ENCODE assay signal across 26 cellular contexts in genomic region chr20:50975701-50976330, GRCh38. TPM values are rescaled to one million over a fixed set of nuclear protein-coding genes. Genes with fewer than 3 reads are reported as not detected.
DNase-seq lines count a peak whose midpoint lies in the region; ATAC-seq, FAIRE-seq and TF ChIP-seq lines count a peak whose summit lies in the region.
"Had no signal": no experiment of that assay in that cellular context is flagged by ENCODE, and none has a peak within 500 bp of the region (broad histone marks: within the 10 kb centered on the region; RNA-seq: fewer than 3 reads in every experiment).

No MANE protein-coding gene starts in this region.

- no peak overlapping the region; the same call in 1 of the 2 replicates for H3K4me2 ChIP-seq in HepG2 (ENCODE audit: low read depth, low read length)
- no peak overlapping the region for H3K4me2 ChIP-seq in mesenchymal stem cell (ENCODE audit: low read length, poor library complexity, severe bottlenecking)
- H3K4me2 ChIP-seq: A549 had no signal

- H3K79me2 ChIP-seq in HepG2 (ENCODE audit: insufficient read depth, low read length) = no peaks in the 10 kb centered on the region

- TF ChIP-seq CTCF in HepG2 (CRISPR knock-in tag; IDR thresholded peaks at IDR 0.05) = no peak
- no peak for TF ChIP-seq CTCF in right lobe of liver (IDR thresholded peaks at IDR 0.05)
- TF ChIP-seq CTCF in RWPE2 (IDR thresholded peaks at IDR 0.05; ENCODE audit: poor library complexity, severe bottlenecking) = no peak

- no peaks in the 10 kb centered on the region for H3K79me1 ChIP-seq in mesenchymal stem cell (replicated peaks; ENCODE audit: low read length, poor library complexity, severe bottlenecking)

- no peak for DNase-seq in HepG2 (ENCODE audit: low spot score)
- DNase-seq in right lobe of liver = no peak
- DNase-seq in RWPE2 (ENCODE audit: low spot score) = peak; percentile 69
- no peak for DNase-seq in mesenchymal stem cell
- DNase-seq in A172 (ENCODE audit: low spot score) = no peak
- no peak for DNase-seq in NCI-H82 treated with DMSO at 0.1 percent for 48 hours (lab: John Stamatoyannopoulos, UW; ENCODE audit: unreplicated experiment)
- DNase-seq: ACHN; AML-193; BE2C; Calu3; CD4-positive, alpha-beta T cell; COR-L47; DMS53; DMS79 treated with DMSO at 0.1 percent for 48 hours; GF-D8; H9; HFFc6 had no signal

- H3K14ac ChIP-seq in mesenchymal stem cell (ENCODE audit: low read length in 2 of 2) = no peak overlapping the region

- no peak for TF ChIP-seq RAD21 in HepG2 (CRISPR knock-in tag; IDR thresholded peaks at IDR 0.05)

- no peak overlapping the region for H2BK12ac ChIP-seq in mesenchymal stem cell (ENCODE audit: low read length in 2 of 2)

- intact Hi-C loops in HepG2 (cut with micrococcal nuclease; ENCODE audit: unreplicated experiment) (no loop called here), right lobe of liver (cut with DNase I) (no loop called here)

- H3K9me3 ChIP-seq in HepG2 (ENCODE audit: low read length) = no peaks in the 10 kb centered on the region
- H3K9me3 ChIP-seq in right lobe of liver = no peaks in the 10 kb centered on the region
- H3K9me3 ChIP-seq in RWPE2 (ENCODE audit: severe bottlenecking) = no peaks in the 10 kb centered on the region
- H3K9me3 ChIP-seq in mesenchymal stem cell (ENCODE audit: control insufficient read depth, low read length) = peaks cover 3% of the 10 kb centered on the region
- H3K9me3 ChIP-seq: A549; BE2C; BLaER1 treated with 17β-estradiol and CSF1 and Interleukin-3, amounts not matched to agents 10 nM and 100 nM had no signal

- H3K4me1 ChIP-seq in HepG2 (ENCODE audit: insufficient read depth, low read length) (peaks cover 20% of the 10 kb centered on the region), right lobe of liver (no peaks in the 10 kb centered on the region), RWPE2 (ENCODE audit: insufficient read depth, poor library complexity, severe bottlenecking) (peaks cover 11% of the 10 kb centered on the region), mesenchymal stem cell (ENCODE audit: control insufficient read depth, insufficient read depth, low read depth, low read length) (peaks cover 20% of the 10 kb centered on the region)
- H3K4me1 ChIP-seq: BE2C had no signal

- no peak overlapping the region for H2AFZ ChIP-seq in HepG2 (ENCODE audit: low read length)
- no peak overlapping the region for H2AFZ ChIP-seq in mesenchymal stem cell (ENCODE audit: low read depth, low read length)

- H3K18ac ChIP-seq in mesenchymal stem cell (ENCODE audit: low read depth in 1 of 2, low read length in 2 of 2) = no peak overlapping the region

- peaks cover 12 to 77% of the 10 kb centered on the region in 2 experiments; a peak in 4 of 5 replicates for H3K27me3 ChIP-seq in HepG2 (ENCODE audit: control insufficient read depth in 1 of 2, insufficient read depth in 2 of 2, low read length in 2 of 2)
- H3K27me3 ChIP-seq in right lobe of liver = no peaks in the 10 kb centered on the region
- H3K27me3 ChIP-seq in RWPE2 (ENCODE audit: insufficient read depth, poor library complexity, severe bottlenecking) = no peaks in the 10 kb centered on the region
- peaks cover 0 to 1% of the 10 kb centered on the region in 2 experiments for H3K27me3 ChIP-seq in mesenchymal stem cell (ENCODE audit: control insufficient read depth in 1 of 2, insufficient read depth in 1 of 2, low read length in 2 of 2)
- H3K27me3 ChIP-seq: BLaER1 treated with 17β-estradiol and CSF1 and Interleukin-3, amounts not matched to agents 10 nM and 100 nM had no signal

- no peak overlapping the region for H4K8ac ChIP-seq in mesenchymal stem cell (ENCODE audit: low read length)

- 58% methylated on average over 10 of the region's 10 CpGs for WGBS in HepG2 (ENCODE audit: low lambda C conversion rate)
- WGBS in right lobe of liver (ENCODE audit: insufficient coverage, low coverage, low lambda C conversion rate, missing lambda C conversion rate) = 80% methylated on average over 5 of the region's 10 CpGs
- 87% methylated on average over 10 of the region's 10 CpGs for WGBS in mesenchymal stem cell

- H2BK120ac ChIP-seq in mesenchymal stem cell (ENCODE audit: low read depth, low read length) = no peak overlapping the region

- H3K23ac ChIP-seq in mesenchymal stem cell (ENCODE audit: low read length in 2 of 2) = no peak overlapping the region

- peak; percentile 38 for ATAC-seq in HepG2
- ATAC-seq in right lobe of liver = no peak
- no peak for ATAC-seq in RWPE2 (ENCODE audit: low read depth)
- no peak for ATAC-seq in GM18505 (IDR thresholded peaks at IDR 0.05; ENCODE audit: unreplicated experiment)
- no peak for ATAC-seq in GM18519 (IDR thresholded peaks at IDR 0.05; ENCODE audit: low FRiP score, unreplicated experiment)
- ATAC-seq: A549, HCT116 had no signal

- no TSS peak for BruUV-seq in HepG2 (replicated peaks; lab: Mats Ljungman, UMichigan)

- FAIRE-seq in HepG2 (lab: Jason Lieb, UNC) = no peak
- FAIRE-seq: A549, GM12891, GM19239 had no signal

- H3K9ac ChIP-seq in HepG2 (ENCODE audit: insufficient read depth, low read depth, low read length) = no peak overlapping the region
- H3K9ac ChIP-seq in mesenchymal stem cell (ENCODE audit: low read length) = no peak overlapping the region
- H3K9ac ChIP-seq: BLaER1 treated with 17β-estradiol and CSF1 and Interleukin-3, amounts not matched to agents 10 nM and 100 nM had no signal

- H3K4ac ChIP-seq in mesenchymal stem cell (ENCODE audit: low read depth in 1 of 2, low read length in 2 of 2) = no peak overlapping the region

- TF ChIP-seq POLR2A in HepG2 (IDR thresholded peaks at IDR 0.05; ENCODE audit: insufficient read depth in 1 of 2, low read depth in 2 of 2, low read length in 2 of 2) (no peak), right lobe of liver (IDR thresholded peaks at IDR 0.05) (no peak), GM18505 (IDR thresholded peaks at IDR 0.05; ENCODE audit: borderline replicate concordance, extremely low read depth, insufficient read depth, insufficient read length) (no peak)

- H2BK5ac ChIP-seq in mesenchymal stem cell (ENCODE audit: low read depth, low read length, poor library complexity, severe bottlenecking) = no peak overlapping the region

- CTCF ChIA-PET in HepG2 (lab: Yijun Ruan, JAX; ENCODE audit: low intra/inter-chr PET ratio, low total read pairs) = interaction anchor here (0.7 kb wide), 1 partner anchor 331 kb away, joined by 3 read pairs; no protein-coding TSS in a partner anchor

- TF ChIP-seq EP300 in HepG2 (IDR thresholded peaks at IDR 0.05; ENCODE audit: low read depth in 2 of 2, low read length in 2 of 2) = no peak
- no peak for TF ChIP-seq EP300 in HepG2 (CRISPR knock-in tag; IDR thresholded peaks at IDR 0.05; ENCODE audit: borderline replicate concordance)

- H3K27ac ChIP-seq in HepG2 (ENCODE audit: extremely low read length, insufficient read depth, low read length) (no peak overlapping the region), right lobe of liver (no peak overlapping the region), RWPE2 (ENCODE audit: poor library complexity, severe bottlenecking) (no peak overlapping the region), mesenchymal stem cell (ENCODE audit: low read length, poor library complexity, severe bottlenecking) (peak overlapping the region; percentile 20)
- H3K27ac ChIP-seq: 22Rv1; A549; BLaER1 treated with 17β-estradiol and CSF1 and Interleukin-3, amounts not matched to agents 10 nM and 100 nM had no signal

- H4K20me1 ChIP-seq in HepG2 (ENCODE audit: insufficient read depth, low read length) = no peaks in the 10 kb centered on the region
- H4K20me1 ChIP-seq: BLaER1 treated with 17β-estradiol and CSF1 and Interleukin-3, amounts not matched to agents 10 nM and 100 nM had no signal

- no peak overlapping the region for H3K4me3 ChIP-seq in HepG2 (replicated peaks in 1 of 3; ENCODE audit: insufficient read depth in 1 of 3, low read depth in 2 of 3, low read length in 3 of 3)
- no peak overlapping the region for H3K4me3 ChIP-seq in right lobe of liver
- no peak overlapping the region for H3K4me3 ChIP-seq in RWPE2 (ENCODE audit: severe bottlenecking)
- H3K4me3 ChIP-seq in mesenchymal stem cell (ENCODE audit: insufficient read depth in 1 of 2, low read depth in 1 of 2, low read length in 2 of 2) = no peak overlapping the region
- H3K4me3 ChIP-seq: A549; BLaER1 treated with 17β-estradiol and CSF1 and Interleukin-3, amounts not matched to agents 10 nM and 100 nM had no signal

- in situ Hi-C loops in HepG2 (cut with HindIII; ENCODE audit: extremely low pct_ligation_motif_present, low pct_unique_long_range_greater_than_20kb) = loop anchor here (25.0 kb wide), 2 partner anchors 611 to 1111 kb away; no protein-coding TSS in a partner anchor

- H2BK15ac ChIP-seq in mesenchymal stem cell (ENCODE audit: low read depth, poor library complexity, severe bottlenecking) = no peak overlapping the region

- H2AK5ac ChIP-seq in mesenchymal stem cell (ENCODE audit: low read length, severe bottlenecking) = no peak overlapping the region

- POLR2A ChIA-PET in HepG2 (lab: Yijun Ruan, JAX) = interaction anchor here (1.3 kb wide), 1 partner anchor 17 kb away, joined by 6 read pairs; the partner anchor contains the start of genes DPM1 and MOCS3

- no peak overlapping the region for H4K91ac ChIP-seq in mesenchymal stem cell (ENCODE audit: low read length)

- no peaks in the 10 kb centered on the region for H3K36me3 ChIP-seq in HepG2 (replicated peaks in 1 of 2; ENCODE audit: control insufficient read depth in 1 of 2, insufficient read depth in 2 of 2, low read length in 2 of 2)
- H3K36me3 ChIP-seq in right lobe of liver = no peaks in the 10 kb centered on the region
- no peaks in the 10 kb centered on the region for H3K36me3 ChIP-seq in RWPE2 (ENCODE audit: low read depth)
- H3K36me3 ChIP-seq in mesenchymal stem cell (ENCODE audit: control insufficient read depth in 1 of 2, insufficient read depth in 2 of 2, low read depth in 1 of 2, low read length in 2 of 2) = no peaks in the 10 kb centered on the region
- H3K36me3 ChIP-seq: BE2C; BLaER1 treated with 17β-estradiol and CSF1 and Interleukin-3, amounts not matched to agents 10 nM and 100 nM had no signal

RNA-seq across cellular contexts. Expression of gene MOCS3, which starts 17.2 kb away (rescaled TPM):
- total RNA-seq in HepG2 (2016; rRNA removed; fragmentation: Illumina TruSeq; extraction: Trizol) = 8.4 and 9.7 TPM in 2 replicates
- 1.2 and 1.3 TPM in 2 replicates for total RNA-seq in HepG2 (2016; cell fraction: cytosol; rRNA removed; fragmentation: Illumina TruSeq; extraction: Trizol; ENCODE audit: low read depth)
- total RNA-seq in HepG2 (2016; cell fraction: insoluble cytoplasmic fraction; rRNA removed; fragmentation: Illumina TruSeq; extraction: Trizol) = 7.8 and 8.8 TPM in 2 replicates
- total RNA-seq in HepG2 (2016; cell fraction: membrane; rRNA removed; fragmentation: Illumina TruSeq; extraction: Trizol) = 3.7 and 4.2 TPM in 2 replicates
- 5.4 and 5.7 TPM in 2 replicates for total RNA-seq in HepG2 (2016; cell fraction: nucleus; rRNA removed; fragmentation: Illumina TruSeq; extraction: Trizol)
- polyA plus RNA-seq in HepG2 (2011; rRNA removed) = 3.7 and 4.1 TPM in 2 replicates
- 4.0 and 4.1 TPM in 2 replicates for polyA plus RNA-seq in HepG2 (2011; cell fraction: cytosol; rRNA removed)
- polyA plus RNA-seq in HepG2 (2011; cell fraction: nucleus; rRNA removed) = 2.9 and 3.2 TPM in 2 replicates
- 2.7 and 3.3 TPM in 2 replicates for polyA plus RNA-seq in HepG2 (2012)
- 0.53 and 0.58 TPM in 2 replicates for polyA plus RNA-seq in HepG2 (2016; cell fraction: cytosol; fragmentation: Illumina TruSeq; extraction: Trizol; ENCODE audit: low read depth)
- 7.8 and 8.0 TPM in 2 replicates for polyA plus RNA-seq in HepG2 (2016; cell fraction: insoluble cytoplasmic fraction; fragmentation: Illumina TruSeq; extraction: Trizol; ENCODE audit: low read depth)
- 1.7 and 2.1 TPM in 2 replicates for polyA plus RNA-seq in HepG2 (2016; cell fraction: membrane; fragmentation: Illumina TruSeq; extraction: Trizol; ENCODE audit: low read depth)
- 4.3 and 4.4 TPM in 2 replicates for polyA plus RNA-seq in HepG2 (2016; cell fraction: nucleus; fragmentation: Illumina TruSeq; extraction: Trizol; ENCODE audit: insufficient read depth, low read depth)
- polyA minus RNA-seq in HepG2 (2011; rRNA and poly(A)+ RNA removed; ENCODE audit: low replicate concordance) = 14.6 and 20.7 TPM in 2 replicates
- polyA minus RNA-seq in HepG2 (2011; cell fraction: cytosol; rRNA and poly(A)+ RNA removed) = 6.3 and 6.7 TPM in 2 replicates
- 12.4 and 13.6 TPM in 2 replicates for polyA minus RNA-seq in HepG2 (2011; cell fraction: nucleus; rRNA and poly(A)+ RNA removed)
- 1 to 10 TPM; 2.3 to 3.2 (median 2.7) TPM for total RNA-seq in right lobe of liver
- polyA plus RNA-seq in mesenchymal stem cell (2013, experiment 1 of 2) = 2.5 TPM
- 2.5 TPM for polyA plus RNA-seq in mesenchymal stem cell (2013, experiment 2 of 2)
- 9.0 and 9.4 TPM in 2 replicates for total RNA-seq in A172 (2014; rRNA removed; shearing (Covaris generic))

RNA-seq across cellular contexts. Expression of gene DPM1, which starts 17.5 kb away (rescaled TPM):
- total RNA-seq in HepG2 (2016; rRNA removed; fragmentation: Illumina TruSeq; extraction: Trizol) (161 and 187 TPM in 2 replicates), right lobe of liver (10 to 100 TPM; 16.6 to 40.4 (median 21.2) TPM)
- total RNA-seq in HepG2 (2016; cell fraction: cytosol; rRNA removed; fragmentation: Illumina TruSeq; extraction: Trizol; ENCODE audit: low read depth) = 32.3 and 33.7 TPM in 2 replicates
- total RNA-seq in HepG2 (2016; cell fraction: insoluble cytoplasmic fraction; rRNA removed; fragmentation: Illumina TruSeq; extraction: Trizol) = 167 and 188 TPM in 2 replicates
- 30.4 and 39.3 TPM in 2 replicates for total RNA-seq in HepG2 (2016; cell fraction: membrane; rRNA removed; fragmentation: Illumina TruSeq; extraction: Trizol)
- 102 and 109 TPM in 2 replicates for total RNA-seq in HepG2 (2016; cell fraction: nucleus; rRNA removed; fragmentation: Illumina TruSeq; extraction: Trizol)
- 75.7 and 83.2 TPM in 2 replicates for polyA plus RNA-seq in HepG2 (2011; rRNA removed)
- polyA plus RNA-seq in HepG2 (2011; cell fraction: cytosol; rRNA removed) = 67.0 and 87.1 TPM in 2 replicates
- 40.6 and 43.3 TPM in 2 replicates for polyA plus RNA-seq in HepG2 (2011; cell fraction: nucleus; rRNA removed)
- polyA plus RNA-seq in HepG2 (2012) = 92.8 and 103 TPM in 2 replicates
- polyA plus RNA-seq in HepG2 (2016; cell fraction: cytosol; fragmentation: Illumina TruSeq; extraction: Trizol; ENCODE audit: low read depth) = 19.8 and 20.9 TPM in 2 replicates
- 215 and 249 TPM in 2 replicates for polyA plus RNA-seq in HepG2 (2016; cell fraction: insoluble cytoplasmic fraction; fragmentation: Illumina TruSeq; extraction: Trizol; ENCODE audit: low read depth)
- polyA plus RNA-seq in HepG2 (2016; cell fraction: membrane; fragmentation: Illumina TruSeq; extraction: Trizol; ENCODE audit: low read depth) = 27.9 and 30.1 TPM in 2 replicates
- polyA plus RNA-seq in HepG2 (2016; cell fraction: nucleus; fragmentation: Illumina TruSeq; extraction: Trizol; ENCODE audit: insufficient read depth, low read depth) = 177 and 193 TPM in 2 replicates
- polyA minus RNA-seq in HepG2 (2011; rRNA and poly(A)+ RNA removed; ENCODE audit: low replicate concordance) = 23.1 and 28.4 TPM in 2 replicates
- 38.3 and 41.9 TPM in 2 replicates for polyA minus RNA-seq in HepG2 (2011; cell fraction: cytosol; rRNA and poly(A)+ RNA removed)
- 49.6 and 51.1 TPM in 2 replicates for polyA minus RNA-seq in HepG2 (2011; cell fraction: nucleus; rRNA and poly(A)+ RNA removed)
- 53.8 TPM for polyA plus RNA-seq in mesenchymal stem cell (2013, experiment 1 of 2)
- polyA plus RNA-seq in mesenchymal stem cell (2013, experiment 2 of 2) = 63.4 TPM
- total RNA-seq in A172 (2014; rRNA removed; shearing (Covaris generic)) = 207 and 247 TPM in 2 replicates

RNA-seq across cellular contexts. Expression of gene ADNP, which starts 44.6 kb away (rescaled TPM):
- total RNA-seq in HepG2 (2016; rRNA removed; fragmentation: Illumina TruSeq; extraction: Trizol) (21.5 and 60.7 TPM in 2 replicates), right lobe of liver (10 to 100 TPM; 19.8 to 25.9 (median 23.1) TPM)
- total RNA-seq in HepG2 (2016; cell fraction: cytosol; rRNA removed; fragmentation: Illumina TruSeq; extraction: Trizol; ENCODE audit: low read depth) = 3.6 and 4.4 TPM in 2 replicates
- total RNA-seq in HepG2 (2016; cell fraction: insoluble cytoplasmic fraction; rRNA removed; fragmentation: Illumina TruSeq; extraction: Trizol) = 17.8 and 59.9 TPM in 2 replicates
- 20.1 and 20.5 TPM in 2 replicates for total RNA-seq in HepG2 (2016; cell fraction: membrane; rRNA removed; fragmentation: Illumina TruSeq; extraction: Trizol)
- total RNA-seq in HepG2 (2016; cell fraction: nucleus; rRNA removed; fragmentation: Illumina TruSeq; extraction: Trizol) = 51.3 and 55.1 TPM in 2 replicates
- polyA plus RNA-seq in HepG2 (2011; rRNA removed) = 21.0 and 22.3 TPM in 2 replicates
- 11.3 and 19.3 TPM in 2 replicates for polyA plus RNA-seq in HepG2 (2011; cell fraction: cytosol; rRNA removed)
- 30.4 and 32.5 TPM in 2 replicates for polyA plus RNA-seq in HepG2 (2011; cell fraction: nucleus; rRNA removed)
- polyA plus RNA-seq in HepG2 (2012) = 45.9 and 50.4 TPM in 2 replicates
- 2.9 and 3.3 TPM in 2 replicates for polyA plus RNA-seq in HepG2 (2016; cell fraction: cytosol; fragmentation: Illumina TruSeq; extraction: Trizol; ENCODE audit: low read depth)
- 57.9 and 63.1 TPM in 2 replicates for polyA plus RNA-seq in HepG2 (2016; cell fraction: insoluble cytoplasmic fraction; fragmentation: Illumina TruSeq; extraction: Trizol; ENCODE audit: low read depth)
- polyA plus RNA-seq in HepG2 (2016; cell fraction: membrane; fragmentation: Illumina TruSeq; extraction: Trizol; ENCODE audit: low read depth) = 8.8 and 9.4 TPM in 2 replicates
- polyA plus RNA-seq in HepG2 (2016; cell fraction: nucleus; fragmentation: Illumina TruSeq; extraction: Trizol; ENCODE audit: insufficient read depth, low read depth) = 78.5 and 79.2 TPM in 2 replicates
- 22.3 and 32.8 TPM in 2 replicates for polyA minus RNA-seq in HepG2 (2011; rRNA and poly(A)+ RNA removed; ENCODE audit: low replicate concordance)
- polyA minus RNA-seq in HepG2 (2011; cell fraction: cytosol; rRNA and poly(A)+ RNA removed) = 29.7 and 42.9 TPM in 2 replicates
- polyA minus RNA-seq in HepG2 (2011; cell fraction: nucleus; rRNA and poly(A)+ RNA removed) = 74.0 and 91.4 TPM in 2 replicates
- 47.9 TPM for polyA plus RNA-seq in mesenchymal stem cell (2013, experiment 1 of 2)
- polyA plus RNA-seq in mesenchymal stem cell (2013, experiment 2 of 2) = 45.5 TPM
- total RNA-seq in A172 (2014; rRNA removed; shearing (Covaris generic)) = 23.2 and 28.1 TPM in 2 replicates

RNA-seq across cellular contexts. Expression of gene KCNG1, which starts 47.1 kb away (rescaled TPM):
- not detected in 2 replicates for total RNA-seq in HepG2 (2016; rRNA removed; fragmentation: Illumina TruSeq; extraction: Trizol)
- not detected in 2 replicates for total RNA-seq in HepG2 (2016; cell fraction: cytosol; rRNA removed; fragmentation: Illumina TruSeq; extraction: Trizol; ENCODE audit: low read depth)
- total RNA-seq in HepG2 (2016; cell fraction: insoluble cytoplasmic fraction; rRNA removed; fragmentation: Illumina TruSeq; extraction: Trizol) = not detected in 2 replicates
- not detected in 2 replicates for total RNA-seq in HepG2 (2016; cell fraction: membrane; rRNA removed; fragmentation: Illumina TruSeq; extraction: Trizol)
- total RNA-seq in HepG2 (2016; cell fraction: nucleus; rRNA removed; fragmentation: Illumina TruSeq; extraction: Trizol) = not detected in 2 replicates
- polyA plus RNA-seq in HepG2 (2011; rRNA removed) = not detected in 2 replicates
- polyA plus RNA-seq in HepG2 (2011; cell fraction: cytosol; rRNA removed) = not detected in 2 replicates
- polyA plus RNA-seq in HepG2 (2011; cell fraction: nucleus; rRNA removed) = not detected in 2 replicates
- not detected in 2 replicates for polyA plus RNA-seq in HepG2 (2012)
- polyA plus RNA-seq in HepG2 (2016; cell fraction: cytosol; fragmentation: Illumina TruSeq; extraction: Trizol; ENCODE audit: low read depth) = not detected in 2 replicates
- polyA plus RNA-seq in HepG2 (2016; cell fraction: insoluble cytoplasmic fraction; fragmentation: Illumina TruSeq; extraction: Trizol; ENCODE audit: low read depth) = not detected in 2 replicates
- not detected in 2 replicates for polyA plus RNA-seq in HepG2 (2016; cell fraction: membrane; fragmentation: Illumina TruSeq; extraction: Trizol; ENCODE audit: low read depth)
- not detected in 2 replicates for polyA plus RNA-seq in HepG2 (2016; cell fraction: nucleus; fragmentation: Illumina TruSeq; extraction: Trizol; ENCODE audit: insufficient read depth, low read depth)
- not detected in 2 replicates for polyA minus RNA-seq in HepG2 (2011; rRNA and poly(A)+ RNA removed; ENCODE audit: low replicate concordance)
- not detected in 2 replicates for polyA minus RNA-seq in HepG2 (2011; cell fraction: cytosol; rRNA and poly(A)+ RNA removed)
- polyA minus RNA-seq in HepG2 (2011; cell fraction: nucleus; rRNA and poly(A)+ RNA removed) = not detected in 2 replicates
- under 1 TPM in 5 of 6 experiments, not detected in 1; 0.18 to 0.51 (median 0.22) TPM for total RNA-seq in right lobe of liver
- polyA plus RNA-seq in mesenchymal stem cell (2013, experiment 1 of 2) = 8.2 TPM
- 7.5 TPM for polyA plus RNA-seq in mesenchymal stem cell (2013, experiment 2 of 2)
- 6.2 and 12.4 TPM in 2 replicates for total RNA-seq in A172 (2014; rRNA removed; shearing (Covaris generic))
- total RNA-seq: CD4-positive, alpha-beta T cell had no signal
- polyA plus RNA-seq: CD14-positive monocyte had no signal
